12 cellular contexts compared by ENCODE assay signal in the genomic region with DNA sequence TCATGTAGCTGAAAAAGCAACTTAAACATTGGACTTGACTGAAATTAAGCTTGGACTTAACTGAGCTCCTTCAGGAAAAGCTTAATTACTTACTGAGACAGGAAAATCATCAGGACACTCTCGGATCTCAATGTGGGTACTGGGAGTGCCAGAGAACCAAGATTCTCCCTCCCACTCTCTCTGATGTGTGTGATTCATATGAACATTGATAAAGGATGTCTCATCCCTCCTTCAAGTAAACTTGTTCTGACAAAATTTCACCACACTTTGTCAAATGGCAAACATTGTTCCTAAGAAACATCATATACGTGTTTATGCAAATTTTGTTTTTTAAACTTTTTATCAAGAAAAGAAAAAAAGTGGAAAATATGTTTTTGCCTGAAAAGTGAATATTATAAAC. TPM values are rescaled to one million over a fixed set of nuclear protein-coding genes. Genes with fewer than 3 reads are reported as not detected.
DNase-seq lines count a peak whose midpoint lies in the region; ATAC-seq and TF ChIP-seq lines count a peak whose summit lies in the region.
"Had no signal": no experiment of that assay in that cellular context is flagged by ENCODE, and none has a peak within 500 bp of the region (broad histone marks: within the 10 kb centered on the region; RNA-seq: fewer than 3 reads in every experiment).

No MANE protein-coding gene starts in this region.

- H3K4me1 Mint-ChIP-seq in CD8-positive, alpha-beta T cell (ENCODE audit: low read depth) = peaks cover 63% of the 10 kb centered on the region
- H3K4me1 Mint-ChIP-seq in naive thymus-derived CD4-positive, alpha-beta T cell = peaks cover 34 to 62% (median 58%) of the 10 kb centered on the region in 7 donors

- H3K36me3 ChIP-seq in CD8-positive, alpha-beta T cell (ENCODE audit: insufficient read depth, low read length) = no peaks in the 10 kb centered on the region
- no peaks in the 10 kb centered on the region for H3K36me3 ChIP-seq in KOPT-K1 (ENCODE audit: insufficient read depth, low read length)
- H3K36me3 ChIP-seq in brain microvascular endothelial cell (replicated peaks) = no peaks in the 10 kb centered on the region
- H3K36me3 ChIP-seq in naive thymus-derived CD4-positive, alpha-beta T cell (ENCODE audit: control insufficient read depth in 2 of 3, insufficient read depth in 3 of 3, low read length in 3 of 3) = peaks cover 0 to 19% (median 0%) of the 10 kb centered on the region in 3 experiments
- H3K36me3 ChIP-seq: colonic mucosa, right atrium auricular region had no signal

- H3K27me3 ChIP-seq in CD8-positive, alpha-beta T cell (ENCODE audit: insufficient read depth, low read length) = no peaks in the 10 kb centered on the region
- H3K27me3 ChIP-seq in brain microvascular endothelial cell (replicated peaks) = no peaks in the 10 kb centered on the region
- no peaks in the 10 kb centered on the region for H3K27me3 ChIP-seq in naive thymus-derived CD4-positive, alpha-beta T cell (ENCODE audit: control insufficient read depth in 2 of 2, insufficient read depth in 2 of 2, low read length in 2 of 2)
- H3K27me3 ChIP-seq: colonic mucosa, right atrium auricular region had no signal

- in situ Hi-C loops in brain microvascular endothelial cell (cut with HindIII; ENCODE audit: low pct_ligation_motif_present, low sequenced_read_pairs) = no loop called here

- no peak for TF ChIP-seq CTCF in CD8-positive, alpha-beta T cell (IDR thresholded peaks at IDR 0.05)
- TF ChIP-seq CTCF in brain microvascular endothelial cell (IDR thresholded peaks at IDR 0.05; ENCODE audit: low read depth, low read length, missing control alignments) = no peak

- H3K9me3 ChIP-seq in CD8-positive, alpha-beta T cell (ENCODE audit: low read length) = no peaks in the 10 kb centered on the region
- H3K9me3 ChIP-seq in KOPT-K1 (ENCODE audit: insufficient read depth, low read length, poor library complexity, severe bottlenecking) = no peaks in the 10 kb centered on the region
- no peaks in the 10 kb centered on the region for H3K9me3 ChIP-seq in naive thymus-derived CD4-positive, alpha-beta T cell (ENCODE audit: control insufficient read depth in 2 of 3, low read length in 3 of 3)
- H3K9me3 ChIP-seq: colonic mucosa, right atrium auricular region had no signal

- H3K4me1 ChIP-seq in CD8-positive, alpha-beta T cell (ENCODE audit: insufficient read depth, low read length) = peaks cover 51% of the 10 kb centered on the region
- H3K4me1 ChIP-seq in naive thymus-derived CD4-positive, alpha-beta T cell (ENCODE audit: control insufficient read depth in 2 of 2, insufficient read depth in 2 of 2, low read length in 2 of 2) = peaks cover 34 to 49% of the 10 kb centered on the region in 2 donors
- H3K4me1 ChIP-seq: colonic mucosa had no signal

- peak overlapping the region; percentile 94 for H3K4me3 Mint-ChIP-seq in CD8-positive, alpha-beta T cell
- H3K4me3 Mint-ChIP-seq in naive thymus-derived CD4-positive, alpha-beta T cell = peak overlapping the region; percentile 91 to 100 (median 100)
- H3K4me3 Mint-ChIP-seq: mesothelial cell of epicardium had no signal

- H3K27ac Mint-ChIP-seq in CD8-positive, alpha-beta T cell = peak overlapping the region; percentile 100
- peak overlapping the region; percentile 84 to 100 (median 97) for H3K27ac Mint-ChIP-seq in naive thymus-derived CD4-positive, alpha-beta T cell
- H3K27ac Mint-ChIP-seq: mesothelial cell of epicardium had no signal

- H3K36me3 Mint-ChIP-seq in CD8-positive, alpha-beta T cell = peaks cover 30% of the 10 kb centered on the region
- peaks cover 7 to 63% (median 18%) of the 10 kb centered on the region in 5 donors for H3K36me3 Mint-ChIP-seq in naive thymus-derived CD4-positive, alpha-beta T cell
- H3K36me3 Mint-ChIP-seq: mesothelial cell of epicardium had no signal

- H3K27me3 Mint-ChIP-seq in CD8-positive, alpha-beta T cell (ENCODE audit: low read depth) = no peaks in the 10 kb centered on the region
- no peaks in the 10 kb centered on the region for H3K27me3 Mint-ChIP-seq in naive thymus-derived CD4-positive, alpha-beta T cell

- intact Hi-C loops in CD8-positive, alpha-beta T cell (cut with DNase I, micrococcal nuclease) = no loop called here
- intact Hi-C loops in naive thymus-derived CD4-positive, alpha-beta T cell (cut with micrococcal nuclease) = loop anchor here in 1 of 2 donors (1.0 kb wide), 1 partner anchor 11 kb away; no protein-coding TSS in a partner anchor

- no peak for DNase-seq in CD8-positive, alpha-beta T cell
- DNase-seq in brain microvascular endothelial cell (peak; percentile 43), C1 segment of cervical spinal cord (lab: John Stamatoyannopoulos, UW) (no peak), NCI-H2029 treated with DMSO at 0.1 percent for 48 hours (lab: John Stamatoyannopoulos, UW) (no peak)
- peak in 2 of 9 donors; percentile 16 to 35 for DNase-seq in naive thymus-derived CD4-positive, alpha-beta T cell
- DNase-seq: colonic mucosa, DMS 273 treated with DMSO at 0.1 percent for 48 hours, NCI-H1930 had no signal

- H3K9me3 Mint-ChIP-seq in CD8-positive, alpha-beta T cell = no peaks in the 10 kb centered on the region
- H3K9me3 Mint-ChIP-seq in naive thymus-derived CD4-positive, alpha-beta T cell = peaks cover 0 to 10% (median 0%) of the 10 kb centered on the region in 11 donors

- peak overlapping the region; percentile 92 for H3K4me3 ChIP-seq in CD8-positive, alpha-beta T cell (ENCODE audit: low read depth, low read length)
- no peak overlapping the region for H3K4me3 ChIP-seq in brain microvascular endothelial cell (ENCODE audit: low read depth, low read length)
- peak overlapping the region; percentile 97 for H3K4me3 ChIP-seq in naive thymus-derived CD4-positive, alpha-beta T cell (ENCODE audit: low read length)
- H3K4me3 ChIP-seq: colonic mucosa, right atrium auricular region had no signal

- POLR2A ChIA-PET in CD8-positive, alpha-beta T cell (lab: Charles Lee) = interaction anchor here (0.6 to 8.5 kb wide), 6 partner anchors 12 to 61 kb away, joined by 3 to 145 read pairs (median 4); no protein-coding TSS in a partner anchor
- POLR2A ChIA-PET in naive thymus-derived CD4-positive, alpha-beta T cell (lab: Charles Lee) = interaction anchor here (0.5 to 12.5 kb wide), 16 partner anchors 9 to 298 kb away, joined by 3 to 459 read pairs (median 4); a partner anchor contains a TSS

- peak overlapping the region; percentile 46 for H3K27ac ChIP-seq in CD8-positive, alpha-beta T cell (ENCODE audit: low read depth, low read length)
- H3K27ac ChIP-seq in KOPT-K1 (ENCODE audit: low read depth, low read length, poor library complexity, severe bottlenecking) = peak overlapping the region; percentile 24
- no peak overlapping the region for H3K27ac ChIP-seq in brain microvascular endothelial cell
- H3K27ac ChIP-seq in naive thymus-derived CD4-positive, alpha-beta T cell (ENCODE audit: low read depth, low read length) = peak overlapping the region; percentile 85
- H3K27ac ChIP-seq: colonic mucosa, right atrium auricular region had no signal

- CTCF ChIA-PET in CD8-positive, alpha-beta T cell (lab: Charles Lee) = interaction anchor here (0.6 to 5.5 kb wide), 12 partner anchors 10 to 297 kb away, joined by 3 to 54 read pairs (median 4); a partner anchor contains a TSS
- CTCF ChIA-PET in naive thymus-derived CD4-positive, alpha-beta T cell (lab: Charles Lee) = interaction anchor here (0.6 to 6.9 kb wide), 6 partner anchors 17 to 295 kb away, joined by 3 to 52 read pairs (median 4); no protein-coding TSS in a partner anchor

- no peak for ATAC-seq in CD8-positive, alpha-beta T cell
- ATAC-seq in naive thymus-derived CD4-positive, alpha-beta T cell = no peak
- ATAC-seq in HG03469 (IDR thresholded peaks at IDR 0.05; ENCODE audit: unreplicated experiment) = no peak

RNA-seq across cellular contexts. Expression of a gene that starts 4.1 kb away (rescaled TPM):
- 10 to 100 TPM; 46.7 to 47.0 TPM for total RNA-seq in CD8-positive, alpha-beta T cell
- total RNA-seq in naive thymus-derived CD4-positive, alpha-beta T cell = 100 to 1,000 TPM in 4 of 5 experiments, 10 to 100 TPM in 1; 80.0 to 199 (median 133) TPM
- 100 to 1,000 TPM; 103 to 169 TPM for polyA plus RNA-seq in naive thymus-derived CD4-positive, alpha-beta T cell

RNA-seq across cellular contexts. Expression of a gene that starts 44.6 kb away (rescaled TPM):
- total RNA-seq in CD8-positive, alpha-beta T cell = not detected
- not detected for total RNA-seq in naive thymus-derived CD4-positive, alpha-beta T cell
- not detected for polyA plus RNA-seq in naive thymus-derived CD4-positive, alpha-beta T cell
- total RNA-seq: colonic mucosa, mesothelial cell of epicardium, right atrium auricular region had no signal
